ENCODE assay signal across 13 cellular contexts in the genomic region with DNA sequence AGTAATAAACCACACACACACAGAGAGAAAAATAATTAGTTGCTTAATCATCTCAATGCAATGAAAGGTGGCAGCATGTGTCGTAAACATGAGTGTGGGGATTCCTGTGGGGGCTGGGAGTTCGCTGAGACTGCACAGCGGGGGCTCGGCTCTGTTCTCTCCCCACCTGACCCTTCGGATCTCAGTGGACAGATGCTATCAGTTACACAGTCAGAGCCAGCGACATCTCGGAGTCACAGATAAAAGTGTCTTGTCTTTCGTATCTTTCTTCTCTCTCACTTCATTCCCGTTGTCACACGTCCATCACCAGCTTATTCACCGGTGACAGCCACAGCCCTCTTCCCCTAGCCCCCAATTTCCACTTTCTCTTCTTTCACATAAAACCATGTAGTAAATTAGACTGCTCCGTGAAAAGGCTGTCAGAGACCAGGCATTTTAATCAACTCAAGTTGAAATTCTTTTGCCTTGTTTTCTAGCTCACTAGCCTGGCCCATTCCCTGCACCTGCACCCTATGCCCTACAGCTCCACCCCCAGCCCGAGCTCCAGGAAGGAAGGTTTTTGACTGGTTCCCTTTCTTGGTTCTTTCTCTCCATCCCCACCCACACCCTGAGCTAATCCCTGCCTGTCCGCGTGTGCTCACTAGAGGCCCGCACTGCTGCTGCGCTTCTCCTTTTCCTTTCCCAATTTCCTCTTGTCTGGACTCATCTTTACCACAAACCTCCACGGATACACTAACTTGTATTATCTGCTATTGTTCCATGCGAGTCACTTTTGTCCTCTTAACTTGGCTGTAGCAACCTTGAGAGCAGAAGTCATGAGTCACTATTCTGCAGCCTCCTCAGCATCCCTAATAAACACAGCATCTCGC. TPM values are rescaled to one million over a fixed set of nuclear protein-coding genes. Genes with fewer than 3 reads are reported as not detected.
DNase-seq lines count a peak whose midpoint lies in the region; ATAC-seq and TF ChIP-seq lines count a peak whose summit lies in the region.
"Had no signal": no experiment of that assay in that cellular context is flagged by ENCODE, and none has a peak within 500 bp of the region (broad histone marks: within the 10 kb centered on the region; RNA-seq: fewer than 3 reads in every experiment).

No MANE protein-coding gene starts in this region.

- DNase-seq in EH (ENCODE audit: low read depth) (peak; percentile 56), NCI-H2227 treated with DMSO at 0.1 percent for 48 hours (lab: John Stamatoyannopoulos, UW) (peak; percentile 28), endothelial cell (ENCODE audit: low spot score) (no peak), midbrain (lab: John Stamatoyannopoulos, UW) (peak; percentile 6), stomach (no peak), cerebellar nuclear complex (lab: John Stamatoyannopoulos, UW) (no peak), H4 (ENCODE audit: low spot score) (no peak)
- DNase-seq: activated CD4-positive, alpha-beta memory T cell treated with anti-CD3 and anti-CD28 coated beads, Interleukin-2, amount 10 ng/mL, durations not matched to agents 7 days and 5 days; BE2C; MM.1S; SW 1271 had no signal

- peak overlapping the region; percentile 35 for H3K4me3 Mint-ChIP-seq in endothelial cell (ENCODE audit: unreplicated experiment)
- H3K4me3 Mint-ChIP-seq: activated CD4-positive, alpha-beta memory T cell treated with anti-CD3 and anti-CD28 coated beads, Interleukin-2, amount 10 ng/mL, durations not matched to agents 7 days and 5 days had no signal

- TF ChIP-seq CTCF in endothelial cell (IDR thresholded peaks at IDR 0.05; ENCODE audit: unreplicated experiment) (no peak), stomach (IDR thresholded peaks at IDR 0.05) (no peak)

- peaks cover 2% of the 10 kb centered on the region for H3K27me3 Mint-ChIP-seq in endothelial cell (ENCODE audit: unreplicated experiment)

- peak overlapping the region; percentile 59 for H3K27ac Mint-ChIP-seq in endothelial cell (ENCODE audit: unreplicated experiment)
- H3K27ac Mint-ChIP-seq: activated CD4-positive, alpha-beta memory T cell treated with anti-CD3 and anti-CD28 coated beads, Interleukin-2, amount 10 ng/mL, durations not matched to agents 7 days and 5 days had no signal

- ATAC-seq in GM21723 (IDR thresholded peaks at IDR 0.05; ENCODE audit: unreplicated experiment), result no peak

- peaks cover 29% of the 10 kb centered on the region for H3K36me3 Mint-ChIP-seq in endothelial cell (ENCODE audit: low read depth, unreplicated experiment)

- intact Hi-C loops in stomach (cut with DNase I; ENCODE audit: low total_unique reads), result no loop called here

- H3K36me3 ChIP-seq in stomach, result no peaks in the 10 kb centered on the region
- H3K36me3 ChIP-seq: BE2C had no signal

- WGBS in stomach, 5 donors, result 63 to 79% (median 76%) methylated on average over 20 of the region's 20 CpGs

- peaks cover 0 to 1% (median 0%) of the 10 kb centered on the region in 4 donors for H3K4me1 ChIP-seq in stomach
- H3K4me1 ChIP-seq: BE2C had no signal

- H3K4me1 Mint-ChIP-seq in endothelial cell (ENCODE audit: unreplicated experiment), result peaks cover 41% of the 10 kb centered on the region
- H3K4me1 Mint-ChIP-seq: activated CD4-positive, alpha-beta memory T cell treated with anti-CD3 and anti-CD28 coated beads, Interleukin-2, amount 10 ng/mL, durations not matched to agents 7 days and 5 days had no signal

- no peak overlapping the region for H3K27ac ChIP-seq in stomach

- H3K9me3 ChIP-seq in stomach, result no peaks in the 10 kb centered on the region
- H3K9me3 ChIP-seq: BE2C had no signal

- TF ChIP-seq POLR2A in stomach (IDR thresholded peaks at IDR 0.05), result no peak

- H3K4me3 ChIP-seq in stomach, result no peak overlapping the region

- H3K9me3 Mint-ChIP-seq in endothelial cell (ENCODE audit: unreplicated experiment), result no peaks in the 10 kb centered on the region
- H3K9me3 Mint-ChIP-seq: activated CD4-positive, alpha-beta memory T cell treated with anti-CD3 and anti-CD28 coated beads, Interleukin-2, amount 10 ng/mL, durations not matched to agents 7 days and 5 days had no signal

- no peak for TF ChIP-seq EP300 in stomach (IDR thresholded peaks at IDR 0.05)

- no peaks in the 10 kb centered on the region for H3K27me3 ChIP-seq in stomach
- H3K27me3 ChIP-seq: BE2C had no signal

RNA-seq across cellular contexts. Expression of gene COLEC12, which starts 36.8 kb away (rescaled TPM):
- total RNA-seq in endothelial cell (ENCODE audit: unreplicated experiment), result 157 TPM
- total RNA-seq in stomach, result 10 to 100 TPM in 2 of 5 donors, 1 to 10 TPM in 3; 5.2 to 37.5 (median 8.0) TPM
- polyA plus RNA-seq in stomach, result 1 to 10 TPM; 1.7 to 2.1 (median 1.8) TPM
- 41.9 and 49.4 TPM in 2 replicates for total RNA-seq in H4 (2014; rRNA removed; shearing (Covaris generic))
- total RNA-seq: activated CD4-positive, alpha-beta memory T cell treated with anti-CD3 and anti-CD28 coated beads, Interleukin-2, amount 10 ng/mL, durations not matched to agents 7 days and 5 days had no signal
- polyA plus RNA-seq: keratinocyte had no signal

Comparison
In these comparisons a context has a peak if more than half of its experiments do, and no peak if none do; other contexts are left out.
1. DNase-seq: peak in EH (single experiment), NCI-H2227 treated with DMSO at 0.1 percent for 48 hours (single experiment) and midbrain (single experiment); none in endothelial cell (single experiment), stomach (single experiment), cerebellar nuclear complex (0 of 2) and H4 (single experiment).